ENCODE assay signal across 8 cellular contexts in the genomic region with DNA sequence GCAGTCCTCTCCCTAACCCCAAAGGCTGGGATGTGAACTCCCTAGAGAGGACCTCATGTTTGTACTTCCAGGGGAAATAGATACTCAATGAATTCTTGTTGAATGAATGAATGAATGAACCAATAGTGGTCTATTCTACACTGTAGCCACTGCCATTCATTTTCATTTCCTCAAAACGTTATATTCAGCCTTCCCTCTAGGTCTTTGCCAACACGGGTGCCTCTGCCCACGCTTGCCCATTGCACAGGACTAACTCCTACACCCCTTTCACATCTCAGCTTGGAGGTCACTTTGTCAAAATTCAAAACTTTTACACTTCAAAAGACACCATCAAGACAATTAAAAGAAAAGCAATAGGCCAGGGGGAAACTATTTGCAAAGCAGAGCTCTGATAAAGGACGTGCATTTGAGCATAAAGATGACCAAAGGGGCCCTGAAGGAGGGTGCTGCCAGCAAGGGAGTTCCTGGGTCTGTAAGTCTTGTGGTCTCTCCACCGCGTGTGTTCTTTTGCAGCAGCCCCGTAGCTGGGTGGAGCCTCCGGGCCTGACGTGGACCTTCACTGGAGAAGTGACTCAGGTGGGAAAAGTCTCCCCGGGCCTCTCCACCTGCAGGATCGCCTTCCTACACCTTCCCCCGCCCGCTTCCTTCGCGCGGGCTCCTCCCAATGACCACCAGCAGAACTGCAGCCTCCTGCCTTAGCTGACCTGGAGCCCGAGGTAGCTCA. TPM values are rescaled to one million over a fixed set of nuclear protein-coding genes. Genes with fewer than 3 reads are reported as not detected.
DNase-seq lines count a peak whose midpoint lies in the region; ATAC-seq and TF ChIP-seq lines count a peak whose summit lies in the region.

No MANE protein-coding gene starts in this region.

- CTCF ChIA-PET in CD4-positive, alpha-beta memory T cell (lab: Charles Lee; ENCODE audit: partially characterized antibody): no interaction called here

- no peak for TF ChIP-seq EP300 in neural cell (conservative IDR thresholded peaks at IDR 0.05; ENCODE audit: poor library complexity, severe bottlenecking)
- TF ChIP-seq EP300 in gastroesophageal sphincter (IDR thresholded peaks at IDR 0.05): no peak

- H3K4me1 Mint-ChIP-seq in CD4-positive, alpha-beta memory T cell: no peaks in the 10 kb centered on the region

- intact Hi-C loops in colonic mucosa (cut with DNase I): loop anchor here (5.0 kb wide), 1 partner anchor 61 kb away; no protein-coding TSS in a partner anchor
- intact Hi-C loops in CD4-positive, alpha-beta memory T cell (cut with micrococcal nuclease): no loop called here

- H3K27ac ChIP-seq in colonic mucosa: no peak overlapping the region
- H3K27ac ChIP-seq in neural cell (ENCODE audit: low read length): peak overlapping the region; percentile 62
- no peak overlapping the region for H3K27ac ChIP-seq in gastroesophageal sphincter
- no peak overlapping the region for H3K27ac ChIP-seq in CD4-positive, alpha-beta memory T cell (ENCODE audit: low read depth, low read length)

- no peaks in the 10 kb centered on the region for H3K9me2 ChIP-seq in neural cell (ENCODE audit: insufficient read depth, low read length)

- peak; percentile 68 for ATAC-seq in GM19372 (IDR thresholded peaks at IDR 0.05; ENCODE audit: low read depth, unreplicated experiment)
- no peak for ATAC-seq in gastroesophageal sphincter

- WGBS in gastroesophageal sphincter (ENCODE audit: low coverage in 1 of 2), 2 donors: 20 to 25% methylated on average over 1 to 4 of the region's 17 CpGs

- POLR2A ChIA-PET in CD4-positive, alpha-beta memory T cell (lab: Charles Lee; ENCODE audit: partially characterized antibody): no interaction called here

- H3K36me3 Mint-ChIP-seq in CD4-positive, alpha-beta memory T cell: no peaks in the 10 kb centered on the region

- DNase-seq in Caki2 (ENCODE audit: low read depth): peak; percentile 33
- DNase-seq in RPMI7951 (ENCODE audit: low read depth): peak; percentile 7
- peak; percentile 49 for DNase-seq in colonic mucosa
- DNase-seq in CD4-positive, alpha-beta memory T cell: no peak

- peaks cover 13 to 30% of the 10 kb centered on the region in 2 donors for H3K27me3 Mint-ChIP-seq in CD4-positive, alpha-beta memory T cell

- H3K4me2 ChIP-seq in neural cell (ENCODE audit: low read length): peak overlapping the region; percentile 57

- H3K27me3 ChIP-seq in colonic mucosa (no peaks in the 10 kb centered on the region), neural cell (ENCODE audit: insufficient read depth, low read depth, low read length) (no peaks in the 10 kb centered on the region), gastroesophageal sphincter (peaks cover 54% of the 10 kb centered on the region)
- H3K27me3 ChIP-seq in CD4-positive, alpha-beta memory T cell (ENCODE audit: insufficient read depth, low read length): no peaks in the 10 kb centered on the region

- H3F3A ChIP-seq in neural cell (ENCODE audit: insufficient read depth, low read length, poor library complexity, severe bottlenecking): no peaks in the 10 kb centered on the region

- no peaks in the 10 kb centered on the region for H3K79me2 ChIP-seq in neural cell (replicated peaks; ENCODE audit: insufficient read depth, low read length)

- H3K36me3 ChIP-seq in colonic mucosa (no peaks in the 10 kb centered on the region), neural cell (ENCODE audit: insufficient read depth, low read length) (no peaks in the 10 kb centered on the region), gastroesophageal sphincter (no peaks in the 10 kb centered on the region)
- H3K36me3 ChIP-seq in CD4-positive, alpha-beta memory T cell (ENCODE audit: insufficient read depth, low read length): no peaks in the 10 kb centered on the region

- no peak overlapping the region for H3K9ac ChIP-seq in colonic mucosa (ENCODE audit: low read depth in 2 of 2, low read length in 2 of 2)
- H3K9ac ChIP-seq in neural cell (ENCODE audit: low read length): peak overlapping the region; percentile 46

- TF ChIP-seq POLR2A in gastroesophageal sphincter (IDR thresholded peaks at IDR 0.05): no peak

- no peak overlapping the region for H3K4me3 Mint-ChIP-seq in CD4-positive, alpha-beta memory T cell

- peak; percentile 94 for TF ChIP-seq CTCF in LNCAP (IDR thresholded peaks at IDR 0.05)
- peak; percentile 61 for TF ChIP-seq CTCF in colonic mucosa (IDR thresholded peaks at IDR 0.05)
- peak; percentile 82 for TF ChIP-seq CTCF in neural cell (IDR thresholded peaks at IDR 0.05; ENCODE audit: poor library complexity, severe bottlenecking)
- TF ChIP-seq CTCF in gastroesophageal sphincter (IDR thresholded peaks at IDR 0.05): peak in 1 of 4 experiments; percentile 11

- H4K20me1 ChIP-seq in neural cell (ENCODE audit: insufficient read depth): no peaks in the 10 kb centered on the region

- H3K9me3 Mint-ChIP-seq in CD4-positive, alpha-beta memory T cell: no peaks in the 10 kb centered on the region

- H3K9me3 ChIP-seq in colonic mucosa (no peaks in the 10 kb centered on the region), neural cell (ENCODE audit: low read length) (no peaks in the 10 kb centered on the region), gastroesophageal sphincter (no peaks in the 10 kb centered on the region)
- H3K9me3 ChIP-seq in CD4-positive, alpha-beta memory T cell (ENCODE audit: control insufficient read depth in 1 of 2, low read length in 2 of 2): no peaks in the 10 kb centered on the region

- H3K4me3 ChIP-seq in colonic mucosa (no peak overlapping the region), neural cell (ENCODE audit: low read length) (peak overlapping the region; percentile 51), gastroesophageal sphincter (no peak overlapping the region)
- no peak overlapping the region for H3K4me3 ChIP-seq in CD4-positive, alpha-beta memory T cell (ENCODE audit: low read length in 2 of 2)

- peak; percentile 81 for TF ChIP-seq RAD21 in neural cell (conservative IDR thresholded peaks at IDR 0.05)

- no peak overlapping the region for H3K27ac Mint-ChIP-seq in CD4-positive, alpha-beta memory T cell

- no peaks in the 10 kb centered on the region for H3K4me1 ChIP-seq in colonic mucosa
- H3K4me1 ChIP-seq in gastroesophageal sphincter: no peaks in the 10 kb centered on the region
- no peaks in the 10 kb centered on the region for H3K4me1 ChIP-seq in CD4-positive, alpha-beta memory T cell (ENCODE audit: insufficient read depth, low read length)

- no peak overlapping the region for H2AFZ ChIP-seq in neural cell (ENCODE audit: low read depth, low read length)

- in situ Hi-C loops in Caki2 (cut with HindIII; ENCODE audit: low pct_unique_long_range_greater_than_20kb, low sequenced_read_pairs): no loop called here

TF ChIP-seq in neural cell, 6 proteins besides CTCF, POLR2A, EP300 and RAD21:
- TF ChIP-seq TAF1 (IDR thresholded peaks at IDR 0.05; ENCODE audit: low read depth) (no peak), EZH2 (IDR thresholded peaks at IDR 0.05; ENCODE audit: borderline replicate concordance, insufficient read depth, low read length, poor library complexity, severe bottlenecking) (no peak), SMC3 (conservative IDR thresholded peaks at IDR 0.05; ENCODE audit: poor library complexity) (peak; percentile 83), POLR2AphosphoS5 (IDR thresholded peaks at IDR 0.05) (no peak)
- TF ChIP-seq, protein P1, sequence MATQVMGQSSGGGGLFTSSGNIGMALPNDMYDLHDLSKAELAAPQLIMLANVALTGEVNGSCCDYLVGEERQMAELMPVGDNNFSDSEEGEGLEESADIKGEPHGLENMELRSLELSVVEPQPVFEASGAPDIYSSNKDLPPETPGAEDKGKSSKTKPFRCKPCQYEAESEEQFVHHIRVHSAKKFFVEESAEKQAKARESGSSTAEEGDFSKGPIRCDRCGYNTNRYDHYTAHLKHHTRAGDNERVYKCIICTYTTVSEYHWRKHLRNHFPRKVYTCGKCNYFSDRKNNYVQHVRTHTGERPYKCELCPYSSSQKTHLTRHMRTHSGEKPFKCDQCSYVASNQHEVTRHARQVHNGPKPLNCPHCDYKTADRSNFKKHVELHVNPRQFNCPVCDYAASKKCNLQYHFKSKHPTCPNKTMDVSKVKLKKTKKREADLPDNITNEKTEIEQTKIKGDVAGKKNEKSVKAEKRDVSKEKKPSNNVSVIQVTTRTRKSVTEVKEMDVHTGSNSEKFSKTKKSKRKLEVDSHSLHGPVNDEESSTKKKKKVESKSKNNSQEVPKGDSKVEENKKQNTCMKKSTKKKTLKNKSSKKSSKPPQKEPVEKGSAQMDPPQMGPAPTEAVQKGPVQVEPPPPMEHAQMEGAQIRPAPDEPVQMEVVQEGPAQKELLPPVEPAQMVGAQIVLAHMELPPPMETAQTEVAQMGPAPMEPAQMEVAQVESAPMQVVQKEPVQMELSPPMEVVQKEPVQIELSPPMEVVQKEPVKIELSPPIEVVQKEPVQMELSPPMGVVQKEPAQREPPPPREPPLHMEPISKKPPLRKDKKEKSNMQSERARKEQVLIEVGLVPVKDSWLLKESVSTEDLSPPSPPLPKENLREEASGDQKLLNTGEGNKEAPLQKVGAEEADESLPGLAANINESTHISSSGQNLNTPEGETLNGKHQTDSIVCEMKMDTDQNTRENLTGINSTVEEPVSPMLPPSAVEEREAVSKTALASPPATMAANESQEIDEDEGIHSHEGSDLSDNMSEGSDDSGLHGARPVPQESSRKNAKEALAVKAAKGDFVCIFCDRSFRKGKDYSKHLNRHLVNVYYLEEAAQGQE (IDR thresholded peaks at IDR 0.05; ENCODE audit: borderline replicate concordance): no peak

RNA-seq across cellular contexts. Expression of a gene that starts 31.5 kb away (rescaled TPM):
- total RNA-seq in Caki2 (2014; rRNA removed; shearing (Covaris generic); ENCODE audit: low replicate concordance): 0.57 TPM in 1 of 2 replicates, not detected in the other
- total RNA-seq in RPMI7951 (2014; rRNA removed; shearing (Covaris generic)): not detected in 2 replicates
- total RNA-seq in colonic mucosa: 10 to 100 TPM in 1 of 2 donors, 1 to 10 TPM in 1; 5.9 to 13.2 TPM
- polyA plus RNA-seq in neural cell: 11.1 and 14.6 TPM in 2 replicates
- 18.8 and 21.2 TPM in 2 replicates for polyA minus RNA-seq in neural cell
- under 1 TPM in 3 of 4 donors, not detected in 1; 0.08 to 0.13 (median 0.10) TPM for total RNA-seq in gastroesophageal sphincter
- 1 to 10 TPM in 1 of 2 experiments, under 1 TPM in 1; 0.36 to 1.7 TPM for total RNA-seq in CD4-positive, alpha-beta memory T cell
- polyA plus RNA-seq in CD4-positive, alpha-beta memory T cell: not detected

RNA-seq across cellular contexts. Expression of a gene that starts 57.9 kb away (rescaled TPM):
- total RNA-seq in Caki2 (2014; rRNA removed; shearing (Covaris generic); ENCODE audit: low replicate concordance): 0.07 TPM in 1 of 2 replicates, not detected in the other
- not detected in 2 replicates for total RNA-seq in RPMI7951 (2014; rRNA removed; shearing (Covaris generic))
- total RNA-seq in colonic mucosa: 1 to 10 TPM in 1 of 2 donors, not detected in 1; 1.5 TPM
- 0.87 and 2.5 TPM in 2 replicates for polyA plus RNA-seq in neural cell
- polyA minus RNA-seq in neural cell: 0.73 and 0.81 TPM in 2 replicates
- 1 to 10 TPM in 2 of 4 donors, under 1 TPM in 1, not detected in 1; 0.27 to 2.0 (median 1.2) TPM for total RNA-seq in gastroesophageal sphincter
- total RNA-seq in CD4-positive, alpha-beta memory T cell: not detected
- polyA plus RNA-seq in CD4-positive, alpha-beta memory T cell: not detected

Comparison
In these comparisons a context has a peak if more than half of its experiments do, and no peak if none do; other contexts are left out.
1. DNase-seq: peak in Caki2 (single experiment), RPMI7951 (single experiment) and colonic mucosa (single experiment); none in CD4-positive, alpha-beta memory T cell (0 of 5).